In genomic region chr2:15844099-15844801, GRCh38 we compare ENCODE assay signal across 20 cellular contexts.
"Had no signal": no experiment of that assay in that cellular context is flagged by ENCODE, and none has a peak within 500 bp of the region (broad histone marks: within the 10 kb centered on the region; RNA-seq: fewer than 3 reads in every experiment).

No MANE protein-coding gene starts in this region.

- H3K27me3 Mint-ChIP-seq: activated naive CD8-positive, alpha-beta T cell had no signal

- H3K4me1 Mint-ChIP-seq: stimulated activated naive CD8-positive, alpha-beta T cell treated with anti-CD3 and anti-CD28 coated beads, Interleukin-15, amount 100 ng/mL, for 72 hours had no signal

- H3K4me3 Mint-ChIP-seq: activated naive CD8-positive, alpha-beta T cell; nephron; stimulated activated naive CD8-positive, alpha-beta T cell treated with anti-CD3 and anti-CD28 coated beads, Interleukin-15, amount 100 ng/mL, for 72 hours had no signal

- H3K9me3 Mint-ChIP-seq: nephron had no signal

- H3K9me3 ChIP-seq: left lung had no signal

- H3K27me3 ChIP-seq: cardiac muscle cell, foreskin keratinocyte, left lung had no signal

- H3K4me1 ChIP-seq: foreskin keratinocyte, left lung had no signal

- H3K36me3 ChIP-seq: cardiac muscle cell, left lung had no signal

- ATAC-seq: activated CD4-positive, CD25-positive, alpha-beta regulatory T cell treated with anti-CD3 and anti-CD28 coated beads, Interleukin-2, amount 50 U/mL, for 24 hours; foreskin keratinocyte; left lung; right cardiac atrium; stimulated activated naive CD8-positive, alpha-beta T cell treated with anti-CD3 and anti-CD28 coated beads, Interleukin-15, amount 100 ng/mL, for 72 hours had no signal

- H3K27ac Mint-ChIP-seq: activated naive CD8-positive, alpha-beta T cell; nephron; stimulated activated naive CD8-positive, alpha-beta T cell treated with anti-CD3 and anti-CD28 coated beads, Interleukin-15, amount 100 ng/mL, for 72 hours had no signal

- DNase-seq: activated CD8-positive, alpha-beta memory T cell treated with anti-CD3 and anti-CD28 coated beads for 24 hours; activated CD8-positive, alpha-beta memory T cell treated with anti-CD3 and anti-CD28 coated beads, Interleukin-2, amount 50 U/mL, for 48 hours; amniotic stem cell; foreskin keratinocyte; kidney; left lung; midbrain; occipital lobe; right cardiac atrium; stimulated activated CD4-positive, alpha-beta T cell treated with anti-CD3 and anti-CD28 coated beads, Interleukin-15, amount 100 ng/mL, for 24 hours; stimulated activated CD4-positive, alpha-beta T cell treated with anti-CD3 and anti-CD28 coated beads, Interleukin-2, amount 100 ng/mL, for 48 hours; stimulated activated naive CD8-positive, alpha-beta T cell treated with anti-CD3 and anti-CD28 coated beads, Interleukin-15, amount 100 ng/mL, for 72 hours; T-helper 1 cell; T-helper 9 cell; trophoblast cell had no signal

- H3K36me3 Mint-ChIP-seq: activated naive CD8-positive, alpha-beta T cell had no signal

- H3K27ac ChIP-seq: cardiac muscle cell, foreskin keratinocyte, left lung, skin epidermis had no signal

- H3K4me3 ChIP-seq: cardiac muscle cell, left lung, skin epidermis had no signal
